9 cellular contexts compared by ENCODE assay signal in the genomic region with DNA sequence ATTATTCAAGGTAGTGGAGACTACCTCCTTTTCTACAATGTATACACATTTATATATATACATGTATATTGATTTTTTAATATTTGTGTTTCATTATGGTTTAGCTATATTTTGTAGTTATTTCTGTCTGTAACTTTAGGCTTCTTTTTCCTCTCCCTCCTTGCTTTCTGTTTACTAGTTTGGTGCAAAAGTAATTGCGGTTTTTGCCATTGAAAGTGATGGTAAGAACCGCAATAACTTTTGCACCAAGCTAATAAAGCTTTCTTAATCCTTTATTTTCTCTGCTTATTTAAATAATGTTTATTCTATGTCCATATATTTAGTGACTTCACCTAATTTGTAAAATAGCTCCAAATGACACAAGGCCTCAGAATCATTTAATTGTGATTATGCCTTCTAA.
"Had no signal": no experiment of that assay in that cellular context is flagged by ENCODE, and none has a peak within 500 bp of the region (broad histone marks: within the 10 kb centered on the region; RNA-seq: fewer than 3 reads in every experiment).

No MANE protein-coding gene starts in this region.

- H3K9me3 ChIP-seq: HAP-1 had no signal

- H3K9ac ChIP-seq: GM23248, KMS-11 had no signal

- ATAC-seq: HCT116 had no signal

- H3K27ac ChIP-seq: GM23248, HL-60, KMS-11 had no signal

- H3K4me2 ChIP-seq: KMS-11 had no signal

- H3K36me3 ChIP-seq: HAP-1 had no signal

- H3K4me1 ChIP-seq: HAP-1 had no signal

- DNase-seq: GM23248, GOT3, H7, IMR-90, KBM-7 had no signal

- H3K4me3 ChIP-seq: GM23248, HAP-1 had no signal
